Comparison of ENCODE assay signal across 9 cellular contexts in the genomic region with DNA sequence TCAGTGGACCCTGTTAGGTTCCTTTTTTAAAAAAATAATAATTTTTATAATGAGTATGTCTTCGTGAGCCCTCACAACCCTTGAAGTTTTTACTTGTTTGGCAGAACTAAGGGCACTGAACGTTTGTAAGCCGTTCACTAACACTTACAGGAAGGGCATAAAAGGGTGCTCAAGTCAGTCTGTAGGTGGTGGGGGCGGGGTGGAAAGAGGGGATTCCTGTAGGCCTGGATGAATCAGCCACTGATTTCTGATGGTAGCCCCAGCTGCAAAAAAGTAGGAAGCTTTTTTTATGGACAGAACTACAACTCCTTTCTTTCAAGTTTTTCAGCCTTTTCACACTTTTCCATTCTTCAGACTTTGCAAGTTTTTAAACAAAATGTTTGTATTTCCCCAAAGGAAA. TPM values are rescaled to one million over a fixed set of nuclear protein-coding genes. Genes with fewer than 3 reads are reported as not detected.
DNase-seq lines count a peak whose midpoint lies in the region; ATAC-seq and TF ChIP-seq lines count a peak whose summit lies in the region.
"Had no signal": no experiment of that assay in that cellular context is flagged by ENCODE, and none has a peak within 500 bp of the region (broad histone marks: within the 10 kb centered on the region; RNA-seq: fewer than 3 reads in every experiment).

No MANE protein-coding gene starts in this region.

- no peaks in the 10 kb centered on the region for H3K27me3 Mint-ChIP-seq in CD8-positive, alpha-beta T cell (ENCODE audit: low read depth)

- no peak overlapping the region for H3K4me3 ChIP-seq in CD8-positive, alpha-beta T cell (ENCODE audit: low read depth, low read length)
- no peak overlapping the region for H3K4me3 ChIP-seq in epithelial cell of esophagus (ENCODE audit: low read length)

- H3K4me1 Mint-ChIP-seq in CD8-positive, alpha-beta T cell (ENCODE audit: low read depth), result peaks cover 80% of the 10 kb centered on the region

- TF ChIP-seq CTCF in CD8-positive, alpha-beta T cell (IDR thresholded peaks at IDR 0.05), result no peak
- TF ChIP-seq CTCF in epithelial cell of esophagus (IDR thresholded peaks at IDR 0.05; ENCODE audit: insufficient read depth, low read depth, low read length, missing control alignments), result no peak

- H3K36me3 ChIP-seq in CD8-positive, alpha-beta T cell (ENCODE audit: insufficient read depth, low read length), result no peaks in the 10 kb centered on the region

- CTCF ChIA-PET in CD8-positive, alpha-beta T cell (lab: Charles Lee), result interaction anchor here (1.5 to 10.2 kb wide), 4 partner anchors 9 to 1005 kb away, joined by 4 to 91 read pairs (median 40); no protein-coding TSS in a partner anchor

- peak overlapping the region; percentile 40 for H3K4me3 Mint-ChIP-seq in CD8-positive, alpha-beta T cell

- peaks cover 66% of the 10 kb centered on the region for H3K4me1 ChIP-seq in CD8-positive, alpha-beta T cell (ENCODE audit: insufficient read depth, low read length)

- peak; percentile 64 for ATAC-seq in CD8-positive, alpha-beta T cell
- ATAC-seq in GM21367 (IDR thresholded peaks at IDR 0.05; ENCODE audit: unreplicated experiment) (no peak), HG03442 (IDR thresholded peaks at IDR 0.05; ENCODE audit: unreplicated experiment) (no peak)

- POLR2A ChIA-PET in CD8-positive, alpha-beta T cell (lab: Charles Lee), result interaction anchor here (1.1 to 3.6 kb wide), 2 partner anchors 8 to 36 kb away, joined by 4 to 24 read pairs; partner anchors contain the start of gene PIK3R1

- H3K9me3 Mint-ChIP-seq in CD8-positive, alpha-beta T cell, result no peaks in the 10 kb centered on the region

- peak in 6 of 7 experiments; percentile 24 to 65 (median 58) for DNase-seq in CD8-positive, alpha-beta T cell
- DNase-seq in activated CD4-positive, alpha-beta T cell treated with anti-CD3 and anti-CD28 coated beads, Interleukin-2, amount 50 U/mL, for 1 hour, result peak; percentile 50
- peak; percentile 42 for DNase-seq in epithelial cell of esophagus (ENCODE audit: low read depth)
- peak; percentile 29 to 60 (median 59) for DNase-seq in stimulated activated CD4-positive, alpha-beta T cell treated with anti-CD3 and anti-CD28 coated beads, Interleukin-12 subunit alpha, Interleukin-12 subunit beta, amount 100 ng/mL, for 48 hours (ENCODE audit: low read depth in 2 of 3, low spot score in 1 of 3)
- no peak for DNase-seq in AG08396 (ENCODE audit: low spot score)
- no peak for DNase-seq in H4 (ENCODE audit: low spot score)
- DNase-seq: NCI-H524 had no signal

- H3K27ac Mint-ChIP-seq in CD8-positive, alpha-beta T cell, result peak overlapping the region; percentile 88

- no peaks in the 10 kb centered on the region for H3K9me3 ChIP-seq in CD8-positive, alpha-beta T cell (ENCODE audit: low read length)

- H3K36me3 Mint-ChIP-seq in CD8-positive, alpha-beta T cell, result no peaks in the 10 kb centered on the region

- H3K27ac ChIP-seq in CD8-positive, alpha-beta T cell (ENCODE audit: low read depth, low read length), result no peak overlapping the region

- H3K27me3 ChIP-seq in CD8-positive, alpha-beta T cell (ENCODE audit: insufficient read depth, low read length), result no peaks in the 10 kb centered on the region

- intact Hi-C loops in CD8-positive, alpha-beta T cell (cut with DNase I, micrococcal nuclease), result loop anchor here (5.0 to 10.0 kb wide), 6 partner anchors 34 to 1247 kb away; partner anchors contain the start of gene PIK3R1 (in 2 of the 2)

RNA-seq across cellular contexts. Expression of gene PIK3R1, which starts 35.8 kb away (rescaled TPM):
- 100 to 1,000 TPM; 461 to 470 TPM for total RNA-seq in CD8-positive, alpha-beta T cell
- 15.7 and 17.2 TPM in 2 replicates for total RNA-seq in H4 (2014; rRNA removed; shearing (Covaris generic))

Comparison
In these comparisons a context has a peak if more than half of its experiments do, and no peak if none do; other contexts are left out.
1. DNase-seq: peak in CD8-positive, alpha-beta T cell (6 of 7), activated CD4-positive, alpha-beta T cell treated with anti-CD3 and anti-CD28 coated beads, Interleukin-2, amount 50 U/mL, for 1 hour (single experiment), epithelial cell of esophagus (single experiment) and stimulated activated CD4-positive, alpha-beta T cell treated with anti-CD3 and anti-CD28 coated beads, Interleukin-12 subunit alpha, Interleukin-12 subunit beta, amount 100 ng/mL, for 48 hours (3 of 3); none in AG08396 (single experiment) and H4 (single experiment).
2. RNA of gene PIK3R1, which starts 35.8 kb away (total RNA-seq): 461 to 470 TPM in CD8-positive, alpha-beta T cell; 15.7 to 17.2 TPM in H4; every median in the first group is over 10 times any median in the second.